Comparison of ENCODE assay signal across 14 cellular contexts in genomic region chr10:27620425-27621397, GRCh38.
A peak's percentile ranks its signal among the peaks of the same experiment; 100 is the strongest.
DNase-seq lines count a peak whose midpoint lies in the region; ATAC-seq and TF ChIP-seq lines count a peak whose summit lies in the region.
"Had no signal": no experiment of that assay in that cellular context is flagged by ENCODE, and none has a peak within 500 bp of the region (broad histone marks: within the 10 kb centered on the region; RNA-seq: fewer than 3 reads in every experiment).

No MANE protein-coding gene starts in this region.

- H3K4me1 ChIP-seq in body of pancreas: no peaks in the 10 kb centered on the region
- H3K4me1 ChIP-seq: prostate gland had no signal

- intact Hi-C loops in body of pancreas (cut with DNase I) (no loop called here), left ventricle myocardium superior (cut with micrococcal nuclease) (no loop called here)

- ATAC-seq in body of pancreas (peak; percentile 9), left ventricle myocardium superior (peak; percentile 91), HG03108 (IDR thresholded peaks at IDR 0.05; ENCODE audit: unreplicated experiment) (no peak), HG02852 (IDR thresholded peaks at IDR 0.05; ENCODE audit: unreplicated experiment) (no peak)

- no peaks in the 10 kb centered on the region for H3K36me3 ChIP-seq in body of pancreas (replicated peaks in 1 of 2; ENCODE audit: insufficient read depth in 1 of 2, low read depth in 2 of 2)
- H3K36me3 ChIP-seq: prostate gland had no signal

- peaks cover 0 to 5% of the 10 kb centered on the region in 2 donors for H3K27me3 ChIP-seq in body of pancreas

- no peak for TF ChIP-seq CTCF in body of pancreas (IDR thresholded peaks at IDR 0.05)

- H3K9me3 ChIP-seq in body of pancreas: no peaks in the 10 kb centered on the region
- H3K9me3 ChIP-seq: prostate gland had no signal

- no peak overlapping the region for H3K27ac ChIP-seq in body of pancreas
- H3K27ac ChIP-seq: prostate gland had no signal

- TF ChIP-seq POLR2A in body of pancreas (IDR thresholded peaks at IDR 0.05): no peak

- peak; percentile 4 for DNase-seq in Ammon's horn (ENCODE audit: low spot score)
- DNase-seq in body of pancreas: peak in 1 of 4 donors; percentile 10
- DNase-seq in left ventricle myocardium superior: peak; percentile 31
- peak; percentile 70 for DNase-seq in skeletal muscle cell (ENCODE audit: low read depth)
- no peak for DNase-seq in NCI-H2107 treated with DMSO at 0.1 percent for 48 hours (lab: John Stamatoyannopoulos, UW; ENCODE audit: unreplicated experiment)
- DNase-seq in MV-4-11 (lab: John Stamatoyannopoulos, UW): no peak
- DNase-seq: activated CD4-positive, alpha-beta memory T cell treated with anti-CD3 and anti-CD28 coated beads for 36 hours; activated naive CD8-positive, alpha-beta T cell treated with anti-CD3 and anti-CD28 coated beads for 36 hours; CD4-positive, alpha-beta memory T cell; NCI-H1105 treated with DMSO at 0.1 percent for 48 hours; NK-92 treated with Interleukin-12 subunit alpha and Interleukin-12 subunit beta, amount 100 ng/mL, for 24 hours had no signal

- no peak overlapping the region for H3K4me3 ChIP-seq in body of pancreas
- H3K4me3 ChIP-seq in skeletal muscle cell (ENCODE audit: low read depth, low read length): peak overlapping the region; percentile 2
- H3K4me3 ChIP-seq: prostate gland had no signal

- WGBS in body of pancreas, 2 donors: 43 to 51% methylated on average over 10 of the region's 10 CpGs

Comparison
In these comparisons a context has a peak if more than half of its experiments do, and no peak if none do; other contexts are left out.
1. DNase-seq: peak in Ammon's horn (single experiment), left ventricle myocardium superior (single experiment) and skeletal muscle cell (single experiment); none in NCI-H2107 treated with DMSO at 0.1 percent for 48 hours (single experiment) and MV-4-11 (single experiment).
2. ATAC-seq: peak in body of pancreas (single experiment) and left ventricle myocardium superior (single experiment); none in HG03108 (single experiment) and HG02852 (single experiment).